ENCODE assay signal across 8 cellular contexts in genomic region chr1:229508823-229509337, GRCh38. TPM values are rescaled to one million over a fixed set of nuclear protein-coding genes. Genes with fewer than 3 reads are reported as not detected.
DNase-seq lines count a peak whose midpoint lies in the region; ATAC-seq, FAIRE-seq and TF ChIP-seq lines count a peak whose summit lies in the region.

No MANE protein-coding gene starts in this region.

- 91% methylated on average over 6 of the region's 7 CpGs for whole genome bisulfite sequencing in right lobe of liver (ENCODE audit: insufficient coverage, low coverage, low lambda C conversion rate, missing lambda C conversion rate)

- CTCF ChIA-PET in BJ (lab: Yijun Ruan, JAX), result interaction anchor here (0.6 to 1.4 kb wide), 4 partner anchors 9 to 50 kb away, joined by 3 to 4 read pairs (median 3); partner anchors contain the start of gene ABCB10

- POLR2A ChIA-PET in BJ (lab: Charles Lee), result no interaction called here

- no peak for FAIRE-seq in GM12891 (lab: Jason Lieb, UNC)

- H3K4me3 Mint-ChIP-seq in brain, result peak overlapping the region; percentile 89 to 96 (median 90)

- TF ChIP-seq POLR2A in right lobe of liver (IDR thresholded peaks at IDR 0.05) (no peak), GM12891 (IDR thresholded peaks at IDR 0.05; ENCODE audit: low read depth, low read length) (no peak)

- H3K4me3 ChIP-seq in BJ (ENCODE audit: low read depth, low read length) (peak overlapping the region; percentile 83), right lobe of liver (peak overlapping the region; percentile 86 to 95 (median 92)), upper lobe of right lung (peak overlapping the region; percentile 99)

- no peak for TF ChIP-seq CTCF in BJ (IDR thresholded peaks at IDR 0.05; ENCODE audit: insufficient read depth, low read depth, low read length)
- TF ChIP-seq CTCF in brain (conservative IDR thresholded peaks at IDR 0.05), result no peak
- TF ChIP-seq CTCF in right lobe of liver (IDR thresholded peaks at IDR 0.05), result no peak
- no peak for TF ChIP-seq CTCF in upper lobe of right lung (IDR thresholded peaks at IDR 0.05)

- H3K27me3 ChIP-seq in BJ (ENCODE audit: control insufficient read depth, insufficient read depth, low read length) (no peaks in the 10 kb centered on the region), right lobe of liver (no peaks in the 10 kb centered on the region), upper lobe of right lung (no peaks in the 10 kb centered on the region)

- H3K27ac ChIP-seq in KOPT-K1 (ENCODE audit: low read depth, low read length, poor library complexity, severe bottlenecking) (peak overlapping the region; percentile 76), right lobe of liver (peak overlapping the region; percentile 88 to 90 (median 90)), upper lobe of right lung (peak overlapping the region; percentile 98)

- H3K9me3 ChIP-seq in KOPT-K1 (ENCODE audit: insufficient read depth, low read length, poor library complexity, severe bottlenecking), result no peaks in the 10 kb centered on the region
- H3K9me3 ChIP-seq in right lobe of liver, result no peaks in the 10 kb centered on the region
- H3K9me3 ChIP-seq in upper lobe of right lung, result no peaks in the 10 kb centered on the region

- peak overlapping the region; percentile 95 to 100 (median 97) for H3K27ac Mint-ChIP-seq in brain

- DNase-seq in BJ (ENCODE audit: low read depth) (no peak), right lobe of liver (no peak), upper lobe of right lung (no peak), GF-D8 (lab: John Stamatoyannopoulos, UW) (no peak), GM12891 (ENCODE audit: insufficient read length, low spot score) (no peak), NCI-H446 (lab: John Stamatoyannopoulos, UW) (no peak)

- H3K4me1 ChIP-seq in right lobe of liver (peaks cover 0 to 13% (median 6%) of the 10 kb centered on the region in 4 donors), upper lobe of right lung (peaks cover 18% of the 10 kb centered on the region)

- H3K27me3 Mint-ChIP-seq in brain, result peaks cover 3% of the 10 kb centered on the region

- peaks cover 28% of the 10 kb centered on the region for H3K4me1 Mint-ChIP-seq in brain

- no peaks in the 10 kb centered on the region for H3K36me3 ChIP-seq in BJ (ENCODE audit: control insufficient read depth, insufficient read depth, low read length)
- H3K36me3 ChIP-seq in KOPT-K1 (ENCODE audit: insufficient read depth, low read length), result peaks cover 17% of the 10 kb centered on the region
- H3K36me3 ChIP-seq in right lobe of liver, result no peaks in the 10 kb centered on the region
- H3K36me3 ChIP-seq in upper lobe of right lung, result peaks cover 11% of the 10 kb centered on the region

- H3K36me3 Mint-ChIP-seq in brain, result peaks cover 4% of the 10 kb centered on the region

- ATAC-seq in right lobe of liver (peak in 1 of 4 donors; percentile 2), upper lobe of right lung (no peak)

- peaks cover 0 to 2% (median 0%) of the 10 kb centered on the region in 5 experiments for H3K9me3 Mint-ChIP-seq in brain

- intact Hi-C loops in right lobe of liver (cut with DNase I) (no loop called here), upper lobe of right lung (cut with DNase I) (no loop called here)

TF ChIP-seq in GM12891, 5 proteins besides CTCF, POLR2A, EP300 and RAD21:
- TF ChIP-seq PAX5 (IDR thresholded peaks at IDR 0.05; ENCODE audit: insufficient read depth, low read length, severe bottlenecking) (no peak), POLR2AphosphoS5 (IDR thresholded peaks at IDR 0.05; ENCODE audit: low read depth, low read length) (no peak), SPI1 (IDR thresholded peaks at IDR 0.05; ENCODE audit: low read depth, low read length) (no peak), TAF1 (IDR thresholded peaks at IDR 0.05; ENCODE audit: low read depth, low read length) (no peak), POU2F2 (IDR thresholded peaks at IDR 0.05; ENCODE audit: low read depth, low read length) (no peak)

RNA-seq across cellular contexts. Expression of gene NUP133, which starts 0.7 kb away (rescaled TPM):
- polyA plus RNA-seq in BJ (2011; rRNA removed) (20.8 and 28.4 TPM in 2 replicates), brain (ENCODE audit: insufficient read depth, low read depth, low replicate concordance) (33.2 TPM)
- polyA minus RNA-seq in BJ (2011; rRNA and poly(A)+ RNA removed), result 15.3 and 17.3 TPM in 2 replicates
- total RNA-seq in right lobe of liver (10 to 100 TPM in 5 of 6 experiments, 1 to 10 TPM in 1; 8.5 to 14.4 (median 11.5) TPM), upper lobe of right lung (33.8 TPM)
- 13.2 TPM for polyA plus RNA-seq in GM12891 (2012; ENCODE audit: low read depth, missing spikeins)

RNA-seq across cellular contexts. Expression of gene ABCB10, which starts 49.6 kb away (rescaled TPM):
- 12.7 and 12.8 TPM in 2 replicates for polyA plus RNA-seq in BJ (2011; rRNA removed)
- 9.2 and 12.4 TPM in 2 replicates for polyA minus RNA-seq in BJ (2011; rRNA and poly(A)+ RNA removed)
- polyA plus RNA-seq in brain (ENCODE audit: insufficient read depth, low read depth, low replicate concordance), result 2.9 TPM
- 10 to 100 TPM; 12.9 to 16.2 (median 13.7) TPM for total RNA-seq in right lobe of liver
- 17.3 TPM for total RNA-seq in upper lobe of right lung
- polyA plus RNA-seq in GM12891 (2012; ENCODE audit: low read depth, missing spikeins), result 11.9 TPM
